Comparison of ENCODE assay signal across 1 cellular context in the genomic region with DNA sequence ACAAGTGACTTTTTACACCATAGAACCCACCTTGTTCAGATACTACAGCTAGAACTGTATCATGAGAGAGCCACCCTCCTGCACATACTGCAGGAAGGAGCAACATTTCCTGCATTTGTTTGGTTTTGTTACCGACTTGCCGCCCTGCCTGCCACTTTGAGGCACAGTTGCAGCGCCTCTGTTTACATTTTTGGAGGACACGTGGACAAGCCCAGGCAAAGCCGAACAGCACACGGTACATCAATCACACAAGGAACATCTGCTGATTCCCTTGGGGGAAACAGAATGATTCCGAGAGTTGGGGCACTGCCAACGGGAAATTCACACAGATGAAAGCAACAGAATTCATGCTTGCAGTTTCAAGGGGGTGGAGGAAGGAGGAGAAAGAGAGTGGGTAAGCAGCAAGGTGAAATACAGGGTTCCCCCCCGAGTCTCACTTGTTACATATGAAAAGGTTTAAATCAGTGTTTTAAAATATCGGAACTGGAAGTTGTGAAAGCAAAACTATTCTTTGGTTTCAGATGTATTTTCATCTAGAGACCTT.
TF ChIP-seq lines count a peak whose summit lies in the region.

No MANE protein-coding gene starts in this region.

TF ChIP-seq in GM12878, 131 proteins besides CTCF, POLR2A, EP300 and RAD21 (continued from another document and continues in another):
- TF ChIP-seq, protein P1, sequence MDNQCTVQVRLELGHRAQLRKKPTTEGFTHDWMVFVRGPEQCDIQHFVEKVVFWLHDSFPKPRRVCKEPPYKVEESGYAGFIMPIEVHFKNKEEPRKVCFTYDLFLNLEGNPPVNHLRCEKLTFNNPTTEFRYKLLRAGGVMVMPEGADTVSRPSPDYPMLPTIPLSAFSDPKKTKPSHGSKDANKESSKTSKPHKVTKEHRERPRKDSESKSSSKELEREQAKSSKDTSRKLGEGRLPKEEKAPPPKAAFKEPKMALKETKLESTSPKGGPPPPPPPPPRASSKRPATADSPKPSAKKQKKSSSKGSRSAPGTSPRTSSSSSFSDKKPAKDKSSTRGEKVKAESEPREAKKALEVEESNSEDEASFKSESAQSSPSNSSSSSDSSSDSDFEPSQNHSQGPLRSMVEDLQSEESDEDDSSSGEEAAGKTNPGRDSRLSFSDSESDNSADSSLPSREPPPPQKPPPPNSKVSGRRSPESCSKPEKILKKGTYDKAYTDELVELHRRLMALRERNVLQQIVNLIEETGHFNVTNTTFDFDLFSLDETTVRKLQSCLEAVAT (IDR thresholded peaks at IDR 0.05) = peak; percentile 77; the same call in 1 of the 2 replicates
- TF ChIP-seq NR2F1 (conservative IDR thresholded peaks at IDR 0.05) = no peak; the same call in 1 of the 2 replicates
- TF ChIP-seq SIX5 (IDR thresholded peaks at IDR 0.05; ENCODE audit: low read depth, low read length, severe bottlenecking) = no peak
- TF ChIP-seq, protein P2, sequence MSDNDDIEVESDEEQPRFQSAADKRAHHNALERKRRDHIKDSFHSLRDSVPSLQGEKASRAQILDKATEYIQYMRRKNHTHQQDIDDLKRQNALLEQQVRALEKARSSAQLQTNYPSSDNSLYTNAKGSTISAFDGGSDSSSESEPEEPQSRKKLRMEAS (IDR thresholded peaks at IDR 0.05; ENCODE audit: low read depth, low read length) = peak; percentile 97
- TF ChIP-seq TBL1XR1 (IDR thresholded peaks at IDR 0.05; ENCODE audit: low read depth, low read length) = peak; percentile 97
- no peak for TF ChIP-seq CBX5 (IDR thresholded peaks at IDR 0.05; ENCODE audit: low read depth)
- peak; percentile 95 for TF ChIP-seq MXI1 (IDR thresholded peaks at IDR 0.05; ENCODE audit: low read depth, low read length)
- no peak for TF ChIP-seq SREBF2 (IDR thresholded peaks at IDR 0.05; ENCODE audit: low read length)
- TF ChIP-seq, protein P3, sequence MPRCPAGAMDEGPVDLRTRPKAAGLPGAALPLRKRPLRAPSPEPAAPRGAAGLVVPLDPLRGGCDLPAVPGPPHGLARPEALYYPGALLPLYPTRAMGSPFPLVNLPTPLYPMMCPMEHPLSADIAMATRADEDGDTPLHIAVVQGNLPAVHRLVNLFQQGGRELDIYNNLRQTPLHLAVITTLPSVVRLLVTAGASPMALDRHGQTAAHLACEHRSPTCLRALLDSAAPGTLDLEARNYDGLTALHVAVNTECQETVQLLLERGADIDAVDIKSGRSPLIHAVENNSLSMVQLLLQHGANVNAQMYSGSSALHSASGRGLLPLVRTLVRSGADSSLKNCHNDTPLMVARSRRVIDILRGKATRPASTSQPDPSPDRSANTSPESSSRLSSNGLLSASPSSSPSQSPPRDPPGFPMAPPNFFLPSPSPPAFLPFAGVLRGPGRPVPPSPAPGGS (IDR thresholded peaks at IDR 0.05; ENCODE audit: borderline replicate concordance, insufficient read depth, low read depth, low read length, poor library complexity, severe bottlenecking) = peak; percentile 98
- TF ChIP-seq GABPA (IDR thresholded peaks at IDR 0.05; ENCODE audit: low read depth) = peak; percentile 45; the same call in 1 of the 2 replicates
- TF ChIP-seq, protein P4, sequence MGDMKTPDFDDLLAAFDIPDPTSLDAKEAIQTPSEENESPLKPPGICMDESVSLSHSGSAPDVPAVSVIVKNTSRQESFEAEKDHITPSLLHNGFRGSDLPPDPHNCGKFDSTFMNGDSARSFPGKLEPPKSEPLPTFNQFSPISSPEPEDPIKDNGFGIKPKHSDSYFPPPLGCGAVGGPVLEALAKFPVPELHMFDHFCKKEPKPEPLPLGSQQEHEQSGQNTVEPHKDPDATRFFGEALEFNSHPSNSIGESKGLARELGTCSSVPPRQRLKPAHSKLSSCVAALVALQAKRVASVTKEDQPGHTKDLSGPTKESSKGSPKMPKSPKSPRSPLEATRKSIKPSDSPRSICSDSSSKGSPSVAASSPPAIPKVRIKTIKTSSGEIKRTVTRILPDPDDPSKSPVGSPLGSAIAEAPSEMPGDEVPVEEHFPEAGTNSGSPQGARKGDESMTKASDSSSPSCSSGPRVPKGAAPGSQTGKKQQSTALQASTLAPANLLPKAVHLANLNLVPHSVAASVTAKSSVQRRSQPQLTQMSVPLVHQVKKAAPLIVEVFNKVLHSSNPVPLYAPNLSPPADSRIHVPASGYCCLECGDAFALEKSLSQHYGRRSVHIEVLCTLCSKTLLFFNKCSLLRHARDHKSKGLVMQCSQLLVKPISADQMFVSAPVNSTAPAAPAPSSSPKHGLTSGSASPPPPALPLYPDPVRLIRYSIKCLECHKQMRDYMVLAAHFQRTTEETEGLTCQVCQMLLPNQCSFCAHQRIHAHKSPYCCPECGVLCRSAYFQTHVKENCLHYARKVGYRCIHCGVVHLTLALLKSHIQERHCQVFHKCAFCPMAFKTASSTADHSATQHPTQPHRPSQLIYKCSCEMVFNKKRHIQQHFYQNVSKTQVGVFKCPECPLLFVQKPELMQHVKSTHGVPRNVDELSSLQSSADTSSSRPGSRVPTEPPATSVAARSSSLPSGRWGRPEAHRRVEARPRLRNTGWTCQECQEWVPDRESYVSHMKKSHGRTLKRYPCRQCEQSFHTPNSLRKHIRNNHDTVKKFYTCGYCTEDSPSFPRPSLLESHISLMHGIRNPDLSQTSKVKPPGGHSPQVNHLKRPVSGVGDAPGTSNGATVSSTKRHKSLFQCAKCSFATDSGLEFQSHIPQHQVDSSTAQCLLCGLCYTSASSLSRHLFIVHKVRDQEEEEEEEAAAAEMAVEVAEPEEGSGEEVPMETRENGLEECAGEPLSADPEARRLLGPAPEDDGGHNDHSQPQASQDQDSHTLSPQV (IDR thresholded peaks at IDR 0.05) = peak; percentile 60; the same call in 1 of the 2 replicates
- TF ChIP-seq WRNIP1 (IDR thresholded peaks at IDR 0.05; ENCODE audit: borderline replicate concordance, low read depth, low read length) = peak; percentile 98; the same call in 1 of the 2 replicates
- TF ChIP-seq FOXM1 (IDR thresholded peaks at IDR 0.05; ENCODE audit: low read depth, low read length) = peak; percentile 97
- TF ChIP-seq IKZF1 (conservative IDR thresholded peaks at IDR 0.05) = peak; percentile 97
- TF ChIP-seq, protein P5, sequence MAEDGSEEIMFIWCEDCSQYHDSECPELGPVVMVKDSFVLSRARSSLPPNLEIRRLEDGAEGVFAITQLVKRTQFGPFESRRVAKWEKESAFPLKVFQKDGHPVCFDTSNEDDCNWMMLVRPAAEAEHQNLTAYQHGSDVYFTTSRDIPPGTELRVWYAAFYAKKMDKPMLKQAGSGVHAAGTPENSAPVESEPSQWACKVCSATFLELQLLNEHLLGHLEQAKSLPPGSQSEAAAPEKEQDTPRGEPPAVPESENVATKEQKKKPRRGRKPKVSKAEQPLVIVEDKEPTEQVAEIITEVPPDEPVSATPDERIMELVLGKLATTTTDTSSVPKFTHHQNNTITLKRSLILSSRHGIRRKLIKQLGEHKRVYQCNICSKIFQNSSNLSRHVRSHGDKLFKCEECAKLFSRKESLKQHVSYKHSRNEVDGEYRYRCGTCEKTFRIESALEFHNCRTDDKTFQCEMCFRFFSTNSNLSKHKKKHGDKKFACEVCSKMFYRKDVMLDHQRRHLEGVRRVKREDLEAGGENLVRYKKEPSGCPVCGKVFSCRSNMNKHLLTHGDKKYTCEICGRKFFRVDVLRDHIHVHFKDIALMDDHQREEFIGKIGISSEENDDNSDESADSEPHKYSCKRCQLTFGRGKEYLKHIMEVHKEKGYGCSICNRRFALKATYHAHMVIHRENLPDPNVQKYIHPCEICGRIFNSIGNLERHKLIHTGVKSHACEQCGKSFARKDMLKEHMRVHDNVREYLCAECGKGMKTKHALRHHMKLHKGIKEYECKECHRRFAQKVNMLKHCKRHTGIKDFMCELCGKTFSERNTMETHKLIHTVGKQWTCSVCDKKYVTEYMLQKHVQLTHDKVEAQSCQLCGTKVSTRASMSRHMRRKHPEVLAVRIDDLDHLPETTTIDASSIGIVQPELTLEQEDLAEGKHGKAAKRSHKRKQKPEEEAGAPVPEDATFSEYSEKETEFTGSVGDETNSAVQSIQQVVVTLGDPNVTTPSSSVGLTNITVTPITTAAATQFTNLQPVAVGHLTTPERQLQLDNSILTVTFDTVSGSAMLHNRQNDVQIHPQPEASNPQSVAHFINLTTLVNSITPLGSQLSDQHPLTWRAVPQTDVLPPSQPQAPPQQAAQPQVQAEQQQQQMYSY (CRISPR knock-in tag; IDR thresholded peaks at IDR 0.05) = no peak
- peak; percentile 100 for TF ChIP-seq MEF2B (IDR thresholded peaks at IDR 0.05; ENCODE audit: partially characterized antibody, poor library complexity, severe bottlenecking)
- TF ChIP-seq POLR2AphosphoS5 (IDR thresholded peaks at IDR 0.05; ENCODE audit: low read length) = peak; percentile 54; the same call in 1 of the 2 replicates
- TF ChIP-seq RELA (IDR thresholded peaks at IDR 0.05; ENCODE audit: borderline replicate concordance, partially characterized antibody) = peak; percentile 93
- 0 out of 2 replicates have a peak, but pooled peaks have one; percentile 19 for TF ChIP-seq JUND (IDR thresholded peaks at IDR 0.05; ENCODE audit: low read depth, low read length)
- TF ChIP-seq DPF2 (IDR thresholded peaks at IDR 0.05) = peak; percentile 91
- TF ChIP-seq YBX1 (IDR thresholded peaks at IDR 0.05) = peak; percentile 87; the same call in 1 of the 2 replicates
- TF ChIP-seq STAT1 (conservative IDR thresholded peaks at IDR 0.05) = no peak
- TF ChIP-seq MYB (IDR thresholded peaks at IDR 0.05; ENCODE audit: borderline replicate concordance, low read depth, low read length) = 0 out of 2 replicates have a peak, but pooled peaks have one; percentile 18
- TF ChIP-seq, protein P6, sequence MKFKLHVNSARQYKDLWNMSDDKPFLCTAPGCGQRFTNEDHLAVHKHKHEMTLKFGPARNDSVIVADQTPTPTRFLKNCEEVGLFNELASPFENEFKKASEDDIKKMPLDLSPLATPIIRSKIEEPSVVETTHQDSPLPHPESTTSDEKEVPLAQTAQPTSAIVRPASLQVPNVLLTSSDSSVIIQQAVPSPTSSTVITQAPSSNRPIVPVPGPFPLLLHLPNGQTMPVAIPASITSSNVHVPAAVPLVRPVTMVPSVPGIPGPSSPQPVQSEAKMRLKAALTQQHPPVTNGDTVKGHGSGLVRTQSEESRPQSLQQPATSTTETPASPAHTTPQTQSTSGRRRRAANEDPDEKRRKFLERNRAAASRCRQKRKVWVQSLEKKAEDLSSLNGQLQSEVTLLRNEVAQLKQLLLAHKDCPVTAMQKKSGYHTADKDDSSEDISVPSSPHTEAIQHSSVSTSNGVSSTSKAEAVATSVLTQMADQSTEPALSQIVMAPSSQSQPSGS (IDR thresholded peaks at IDR 0.05; ENCODE audit: low read length) = peak; percentile 95
- TF ChIP-seq RFX5 (IDR thresholded peaks at IDR 0.05; ENCODE audit: low read depth, low read length) = 0 out of 2 replicates have a peak, but pooled peaks have one; percentile 43
- peak; percentile 65 for TF ChIP-seq BMI1 (IDR thresholded peaks at IDR 0.05; ENCODE audit: borderline replicate concordance)
- TF ChIP-seq, protein P7, sequence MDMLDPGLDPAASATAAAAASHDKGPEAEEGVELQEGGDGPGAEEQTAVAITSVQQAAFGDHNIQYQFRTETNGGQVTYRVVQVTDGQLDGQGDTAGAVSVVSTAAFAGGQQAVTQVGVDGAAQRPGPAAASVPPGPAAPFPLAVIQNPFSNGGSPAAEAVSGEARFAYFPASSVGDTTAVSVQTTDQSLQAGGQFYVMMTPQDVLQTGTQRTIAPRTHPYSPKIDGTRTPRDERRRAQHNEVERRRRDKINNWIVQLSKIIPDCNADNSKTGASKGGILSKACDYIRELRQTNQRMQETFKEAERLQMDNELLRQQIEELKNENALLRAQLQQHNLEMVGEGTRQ (IDR thresholded peaks at IDR 0.05; ENCODE audit: borderline replicate concordance, low read depth, low read length) = peak; percentile 64
- TF ChIP-seq BACH1 (IDR thresholded peaks at IDR 0.05; ENCODE audit: borderline replicate concordance) = peak; percentile 78
- TF ChIP-seq YY1 (IDR thresholded peaks at IDR 0.05; ENCODE audit: low read depth, low read length) = peak; percentile 46; the same call in 1 of the 2 replicates
- peak; percentile 93 for TF ChIP-seq NFIC (IDR thresholded peaks at IDR 0.05; ENCODE audit: low read depth, low read length)
- TF ChIP-seq NRF1 (conservative IDR thresholded peaks at IDR 0.05; ENCODE audit: low read depth, low read length) = no peak
- TF ChIP-seq SUZ12 (IDR thresholded peaks at IDR 0.05; ENCODE audit: unreplicated experiment) = no peak
- no peak; the same call in 1 of the 2 replicates for TF ChIP-seq PAX8 (IDR thresholded peaks at IDR 0.05)
- peak; percentile 89 for TF ChIP-seq TCF7 (IDR thresholded peaks at IDR 0.05; ENCODE audit: borderline replicate concordance)
- TF ChIP-seq, protein P8, sequence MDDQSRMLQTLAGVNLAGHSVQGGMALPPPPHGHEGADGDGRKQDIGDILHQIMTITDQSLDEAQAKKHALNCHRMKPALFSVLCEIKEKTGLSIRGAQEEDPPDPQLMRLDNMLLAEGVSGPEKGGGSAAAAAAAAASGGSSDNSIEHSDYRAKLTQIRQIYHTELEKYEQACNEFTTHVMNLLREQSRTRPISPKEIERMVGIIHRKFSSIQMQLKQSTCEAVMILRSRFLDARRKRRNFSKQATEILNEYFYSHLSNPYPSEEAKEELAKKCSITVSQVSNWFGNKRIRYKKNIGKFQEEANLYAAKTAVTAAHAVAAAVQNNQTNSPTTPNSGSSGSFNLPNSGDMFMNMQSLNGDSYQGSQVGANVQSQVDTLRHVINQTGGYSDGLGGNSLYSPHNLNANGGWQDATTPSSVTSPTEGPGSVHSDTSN (IDR thresholded peaks at IDR 0.05; ENCODE audit: insufficient replicate concordance, low read depth, low read length) = peak; percentile 83
- TF ChIP-seq, protein P9, sequence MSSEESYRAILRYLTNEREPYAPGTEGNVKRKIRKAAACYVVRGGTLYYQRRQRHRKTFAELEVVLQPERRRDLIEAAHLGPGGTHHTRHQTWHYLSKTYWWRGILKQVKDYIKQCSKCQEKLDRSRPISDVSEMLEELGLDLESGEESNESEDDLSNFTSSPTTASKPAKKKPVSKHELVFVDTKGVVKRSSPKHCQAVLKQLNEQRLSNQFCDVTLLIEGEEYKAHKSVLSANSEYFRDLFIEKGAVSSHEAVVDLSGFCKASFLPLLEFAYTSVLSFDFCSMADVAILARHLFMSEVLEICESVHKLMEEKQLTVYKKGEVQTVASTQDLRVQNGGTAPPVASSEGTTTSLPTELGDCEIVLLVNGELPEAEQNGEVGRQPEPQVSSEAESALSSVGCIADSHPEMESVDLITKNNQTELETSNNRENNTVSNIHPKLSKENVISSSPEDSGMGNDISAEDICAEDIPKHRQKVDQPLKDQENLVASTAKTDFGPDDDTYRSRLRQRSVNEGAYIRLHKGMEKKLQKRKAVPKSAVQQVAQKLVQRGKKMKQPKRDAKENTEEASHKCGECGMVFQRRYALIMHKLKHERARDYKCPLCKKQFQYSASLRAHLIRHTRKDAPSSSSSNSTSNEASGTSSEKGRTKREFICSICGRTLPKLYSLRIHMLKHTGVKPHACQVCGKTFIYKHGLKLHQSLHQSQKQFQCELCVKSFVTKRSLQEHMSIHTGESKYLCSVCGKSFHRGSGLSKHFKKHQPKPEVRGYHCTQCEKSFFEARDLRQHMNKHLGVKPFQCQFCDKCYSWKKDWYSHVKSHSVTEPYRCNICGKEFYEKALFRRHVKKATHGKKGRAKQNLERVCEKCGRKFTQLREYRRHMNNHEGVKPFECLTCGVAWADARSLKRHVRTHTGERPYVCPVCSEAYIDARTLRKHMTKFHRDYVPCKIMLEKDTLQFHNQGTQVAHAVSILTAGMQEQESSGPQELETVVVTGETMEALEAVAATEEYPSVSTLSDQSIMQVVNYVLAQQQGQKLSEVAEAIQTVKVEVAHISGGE (CRISPR knock-in tag; IDR thresholded peaks at IDR 0.05) = no peak
- no peak for TF ChIP-seq PML (IDR thresholded peaks at IDR 0.05; ENCODE audit: low read length)
- no peak for TF ChIP-seq NFXL1 (IDR thresholded peaks at IDR 0.05; ENCODE audit: borderline replicate concordance)
